ENCODE assay signal across 8 cellular contexts in the genomic region with DNA sequence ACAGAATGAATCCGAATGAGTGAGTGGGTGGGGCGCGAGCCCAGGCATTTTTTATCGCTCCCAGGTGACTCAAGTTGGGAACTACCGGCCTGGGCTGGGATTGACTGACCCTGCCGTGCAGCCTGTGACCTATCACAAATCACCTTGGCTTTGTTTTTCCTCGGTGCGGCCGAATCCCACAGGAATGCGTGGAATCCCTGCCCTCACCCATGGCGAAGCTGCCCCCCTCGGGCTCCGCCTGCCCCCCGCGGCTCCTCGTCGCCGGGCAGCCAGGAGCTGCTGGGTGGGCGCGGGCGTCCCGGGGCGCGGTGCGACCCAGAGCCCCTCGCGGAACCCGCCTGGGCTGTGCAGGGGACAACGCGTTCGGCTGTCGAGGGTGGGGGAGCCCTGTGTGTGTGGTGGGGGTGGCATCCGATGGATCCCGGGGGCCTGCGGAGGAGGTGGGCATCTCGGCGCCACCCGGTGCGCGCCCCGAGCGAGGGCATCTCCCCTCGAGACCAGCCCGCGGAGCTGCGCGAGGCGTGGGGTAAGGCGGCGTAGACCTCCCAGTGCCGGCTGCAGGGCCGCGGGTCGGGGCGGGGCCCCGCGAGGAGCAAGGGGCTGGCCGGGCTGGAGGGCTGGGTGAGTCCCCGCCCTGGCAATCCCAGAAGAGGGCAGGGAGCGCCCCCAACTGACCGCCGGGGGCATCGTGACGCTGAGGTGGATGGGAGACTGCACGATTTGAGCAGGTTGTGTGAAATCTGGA. TPM values are rescaled to one million over a fixed set of nuclear protein-coding genes. Genes with fewer than 3 reads are reported as not detected.
DNase-seq lines count a peak whose midpoint lies in the region; ATAC-seq and TF ChIP-seq lines count a peak whose summit lies in the region.

No MANE protein-coding gene starts in this region.

- intact Hi-C loops in IMR-90 (cut with micrococcal nuclease) = loop anchor here (1.0 to 2.0 kb wide), 5 partner anchors 40 to 509 kb away; no protein-coding TSS in a partner anchor
- intact Hi-C loops in heart left ventricle (cut with DNase I) = loop anchor here (1.0 to 10.0 kb wide), 9 partner anchors 115 to 309 kb away; no protein-coding TSS in a partner anchor
- intact Hi-C loops in posterior cingulate gyrus (cut with DNase I) = loop anchor here (2.0 to 5.0 kb wide), 3 partner anchors 40 to 307 kb away; no protein-coding TSS in a partner anchor
- intact Hi-C loops in upper lobe of right lung (cut with DNase I) = loop anchor here (5.0 kb wide), 1 partner anchor 185 kb away; no protein-coding TSS in a partner anchor

- peaks cover 4% of the 10 kb centered on the region for H3K9me3 Mint-ChIP-seq in activated naive CD8-positive, alpha-beta T cell (ENCODE audit: low read depth)

- dilution Hi-C loops in IMR-90 (cut with HindIII; ENCODE audit: low sequenced_read_pairs, unreplicated experiment) = no loop called here

- in situ Hi-C loops in IMR-90 (cut with MboI; ENCODE audit: low sequenced_read_pairs) = loop anchor here (5.0 to 10.0 kb wide), 3 partner anchors 115 to 307 kb away; no protein-coding TSS in a partner anchor

- H3K79me1 ChIP-seq in IMR-90 (ENCODE audit: low read depth in 1 of 2, low read length in 2 of 2) = no peaks in the 10 kb centered on the region

- peak overlapping the region; percentile 17; the same call in 1 of the 2 replicates for H4K5ac ChIP-seq in IMR-90 (ENCODE audit: low read depth, low read length)

- H3K4me3 ChIP-seq in IMR-90 (ENCODE audit: insufficient read depth, low read depth, low read length) (peak overlapping the region; percentile 63), heart left ventricle (peak overlapping the region; percentile 29 to 79 (median 64)), upper lobe of right lung (peak overlapping the region; percentile 62)

- H4K20me1 ChIP-seq in IMR-90 (ENCODE audit: insufficient read depth, low read length) = no peaks in the 10 kb centered on the region

- peak overlapping the region; percentile 95 for H2AFZ ChIP-seq in IMR-90 (replicated peaks; ENCODE audit: low read length, poor library complexity)

- POLR2A ChIA-PET in IMR-90 (lab: Charles Lee; ENCODE audit: unreplicated experiment) = no interaction called here

- peaks cover 17% of the 10 kb centered on the region for H3K27me3 Mint-ChIP-seq in activated naive CD8-positive, alpha-beta T cell

- peaks cover 5% of the 10 kb centered on the region for H3K4me1 Mint-ChIP-seq in activated naive CD8-positive, alpha-beta T cell (ENCODE audit: low read depth)

- peak overlapping the region; percentile 63; the same call in 1 of the 2 replicates for H4K91ac ChIP-seq in IMR-90 (ENCODE audit: insufficient read depth, low read depth, low read length)

- H3K56ac ChIP-seq in IMR-90 (ENCODE audit: extremely low read depth, insufficient read depth, low read length) = no peak overlapping the region

- peak overlapping the region; percentile 88 for H2AK9ac ChIP-seq in IMR-90 (replicated peaks; ENCODE audit: low read depth, low read length, poor library complexity)

- no peak overlapping the region for H3K27ac Mint-ChIP-seq in activated naive CD8-positive, alpha-beta T cell

- CTCF ChIA-PET in IMR-90 (lab: Yijun Ruan, JAX) = interaction anchor here (0.6 to 1.9 kb wide), 18 partner anchors 8 to 308 kb away, joined by 3 to 7 read pairs (median 3); a partner anchor contains a TSS

- H3K27me3 ChIP-seq in IMR-90 (ENCODE audit: control insufficient read depth, insufficient read depth, low read length) = no peaks in the 10 kb centered on the region
- peaks cover 0 to 14% (median 4%) of the 10 kb centered on the region in 9 donors for H3K27me3 ChIP-seq in heart left ventricle
- no peaks in the 10 kb centered on the region for H3K27me3 ChIP-seq in upper lobe of right lung

- TF ChIP-seq CTCF in IMR-90 (conservative IDR thresholded peaks at IDR 0.05; ENCODE audit: low read depth, low read length) (peak; percentile 98), heart left ventricle (IDR thresholded peaks at IDR 0.05) (peak; percentile 67 to 96 (median 86)), upper lobe of right lung (IDR thresholded peaks at IDR 0.05) (peak; percentile 87)

- TF ChIP-seq POLR2A in IMR-90 (IDR thresholded peaks at IDR 0.05; ENCODE audit: low read depth, low read length) = no peak
- TF ChIP-seq POLR2A in heart left ventricle (IDR thresholded peaks at IDR 0.05) = no peak

- H2BK15ac ChIP-seq in IMR-90 (ENCODE audit: low read depth, low read length) = peak overlapping the region; percentile 57; the same call in 1 of the 3 replicates

- peak overlapping the region; percentile 22; the same call in 1 of the 2 replicates for H3K18ac ChIP-seq in IMR-90 (ENCODE audit: low read depth, low read length)

- peak overlapping the region; percentile 79 for H3K4me3 Mint-ChIP-seq in activated naive CD8-positive, alpha-beta T cell

- H2BK20ac ChIP-seq in IMR-90 (ENCODE audit: low read depth, low read length) = peak overlapping the region; percentile 87; the same call in 1 of the 2 replicates

- H3K14ac ChIP-seq in IMR-90 (replicated peaks; ENCODE audit: low read depth, low read length) = peak overlapping the region; percentile 94

- peak overlapping the region; percentile 71 for H3K9ac ChIP-seq in IMR-90 (ENCODE audit: low read depth, low read length)

- H3K4me1 ChIP-seq in IMR-90 (ENCODE audit: control insufficient read depth, insufficient read depth, low read length) (0 out of 2 replicates have a peak, but pooled peaks cover 3% of the 10 kb centered on the region), heart left ventricle (peaks cover 0 to 16% (median 9%) of the 10 kb centered on the region in 12 donors), upper lobe of right lung (peaks cover 4% of the 10 kb centered on the region)

- peaks cover 4% of the 10 kb centered on the region for H3K36me3 Mint-ChIP-seq in activated naive CD8-positive, alpha-beta T cell

- H3K36me3 ChIP-seq in IMR-90 (ENCODE audit: control insufficient read depth, insufficient read depth, low read length) = no peaks in the 10 kb centered on the region
- no peaks in the 10 kb centered on the region for H3K36me3 ChIP-seq in heart left ventricle
- H3K36me3 ChIP-seq in upper lobe of right lung = no peaks in the 10 kb centered on the region

- DNase-seq in ELR (ENCODE audit: low read depth) = peak; percentile 93
- peak; percentile 71 for DNase-seq in IMR-90
- DNase-seq in SK-N-DZ (ENCODE audit: low spot score) = peak; percentile 78
- peak; percentile 78 to 91 (median 85) for DNase-seq in heart left ventricle
- peak; percentile 66 to 99 (median 89) for DNase-seq in posterior cingulate gyrus
- peak; percentile 94 for DNase-seq in upper lobe of right lung

- H3K27ac ChIP-seq in IMR-90 (ENCODE audit: insufficient read depth, low read length) = peak overlapping the region; percentile 42
- peak overlapping the region in 2 of 12 donors; percentile 10 to 33 for H3K27ac ChIP-seq in heart left ventricle
- peak overlapping the region; percentile 63 for H3K27ac ChIP-seq in upper lobe of right lung

- H3K23ac ChIP-seq in IMR-90 (ENCODE audit: low read depth, low read length) = 0 out of 2 replicates have a peak overlapping the region, but pooled peaks have one; percentile 67

- H3K9me3 ChIP-seq in IMR-90 (ENCODE audit: control insufficient read depth, insufficient read depth, low read length) (no peaks in the 10 kb centered on the region), heart left ventricle (peaks cover 0 to 12% (median 0%) of the 10 kb centered on the region in 12 donors), upper lobe of right lung (no peaks in the 10 kb centered on the region)

- H2BK120ac ChIP-seq in IMR-90 (ENCODE audit: low read depth, low read length) = peak overlapping the region; percentile 83

- 0% methylated on average over 17 of the region's 65 CpGs; no CpG with 5 or more reads in 1 of the 2 experiments for WGBS in IMR-90 (ENCODE audit: extremely low coverage in 2 of 2, insufficient read length in 1 of 2), 2 experiments
- 2 to 16% (median 3%) methylated on average over 3 to 65 of the region's 65 CpGs for WGBS in heart left ventricle, 4 donors

- ATAC-seq in GM21576 (IDR thresholded peaks at IDR 0.05; ENCODE audit: unreplicated experiment) (peak; percentile 99), IMR-90 (ENCODE audit: low read depth) (peak; percentile 100), heart left ventricle (peak; percentile 81 to 100 (median 99)), upper lobe of right lung (peak; percentile 99)

- TF ChIP-seq RAD21 in IMR-90 (IDR thresholded peaks at IDR 0.05; ENCODE audit: low read length) = peak; percentile 93

- H2BK5ac ChIP-seq in IMR-90 (ENCODE audit: low read depth, low read length, poor library complexity, severe bottlenecking) = peak overlapping the region; percentile 75

- no peaks in the 10 kb centered on the region for H3K9me1 ChIP-seq in IMR-90 (ENCODE audit: insufficient read depth, low read length)

- BruUV-seq in IMR-90 (replicated peaks; lab: Mats Ljungman, UMichigan) = no TSS peak

- H4K8ac ChIP-seq in IMR-90 (ENCODE audit: low read depth in 2 of 2, low read length in 2 of 2) = peak overlapping the region; percentile 19 to 82; a peak in 2 of 4 replicates

- H3K4ac ChIP-seq in IMR-90 (ENCODE audit: low read depth, low read length) = peak overlapping the region; percentile 79

- peak overlapping the region; percentile 80 for H3K4me2 ChIP-seq in IMR-90 (ENCODE audit: low read depth, low read length)

- no peak overlapping the region for H2AK5ac ChIP-seq in IMR-90 (ENCODE audit: low read depth, low read length)

TF ChIP-seq in IMR-90, 13 proteins besides CTCF, POLR2A, EP300 and RAD21 (continues in another document):
- TF ChIP-seq SMC3 (IDR thresholded peaks at IDR 0.05; ENCODE audit: low read depth, low read length) = peak; percentile 86
- no peak for TF ChIP-seq RCOR1 (IDR thresholded peaks at IDR 0.05; ENCODE audit: insufficient replicate concordance, low read length)
- TF ChIP-seq FOS (IDR thresholded peaks at IDR 0.05; ENCODE audit: low read depth, low read length) = no peak

RNA-seq across cellular contexts. Expression of a gene that starts 16.5 kb away (rescaled TPM):
- under 0.01 TPM in 2 replicates for total RNA-seq in IMR-90 (2012; rRNA removed)
- 0.03 and 0.07 TPM in 2 replicates for polyA plus RNA-seq in IMR-90 (2012; rRNA removed)
- 0.04 and 0.51 TPM in 2 replicates for polyA plus RNA-seq in IMR-90 (2012; cell fraction: cytosol; rRNA removed)
- 0.13 and 0.33 TPM in 2 replicates for polyA plus RNA-seq in IMR-90 (2012; cell fraction: nucleus; rRNA removed; ENCODE audit: low replicate concordance)
- polyA plus RNA-seq in SK-N-DZ (2014; cell fraction: cytosol; rRNA removed) = 0.24 TPM in 1 of 2 replicates, not detected in the other
- 0.07 TPM in 1 of 2 replicates, not detected in the other for polyA plus RNA-seq in SK-N-DZ (2014; cell fraction: nucleus; rRNA removed)
- 10 to 100 TPM in 2 of 9 donors, 1 to 10 TPM in 7; 1.2 to 52.4 (median 6.8) TPM for total RNA-seq in heart left ventricle
- 1 to 10 TPM in 1 of 2 donors, under 1 TPM in 1; 0.68 to 2.2 TPM for polyA plus RNA-seq in heart left ventricle
- 53.5 TPM for total RNA-seq in upper lobe of right lung

RNA-seq across cellular contexts. Expression of a gene that starts 52.2 kb away (rescaled TPM):
- total RNA-seq in IMR-90 (2012; rRNA removed) (289 and 506 TPM in 2 replicates), heart left ventricle (100 to 1,000 TPM in 8 of 9 donors, 10 to 100 TPM in 1; 60.9 to 352 (median 274) TPM), upper lobe of right lung (309 TPM)
- polyA plus RNA-seq in IMR-90 (2012; rRNA removed) (215 and 267 TPM in 2 replicates), heart left ventricle (100 to 1,000 TPM; 103 to 281 TPM)
- 29.1 and 31.1 TPM in 2 replicates for polyA plus RNA-seq in IMR-90 (2012; cell fraction: cytosol; rRNA removed)
- 20.1 and 129 TPM in 2 replicates for polyA plus RNA-seq in IMR-90 (2012; cell fraction: nucleus; rRNA removed; ENCODE audit: low replicate concordance)
- polyA plus RNA-seq in SK-N-DZ (2014; cell fraction: cytosol; rRNA removed) = 110 and 119 TPM in 2 replicates
- 111 and 267 TPM in 2 replicates for polyA plus RNA-seq in SK-N-DZ (2014; cell fraction: nucleus; rRNA removed)
